Comparison of ENCODE assay signal across 3 cellular contexts in genomic region chr11:119473901-119474681, GRCh38.
TF ChIP-seq lines count a peak whose summit lies in the region.

No MANE protein-coding gene starts in this region.

TF ChIP-seq in SK-N-SH treated with all-trans-retinoic acid at 6 μM for 48 hours, 23 proteins besides CTCF, POLR2A, EP300 and RAD21 (continued from another document and continues in another):
- TF ChIP-seq PATZ1 (CRISPR knock-in tag; IDR thresholded peaks at IDR 0.05; ENCODE audit: borderline replicate concordance) (no peak), SNAI2 (CRISPR knock-in tag; IDR thresholded peaks at IDR 0.05) (no peak), TOX (CRISPR knock-in tag; IDR thresholded peaks at IDR 0.05; ENCODE audit: borderline replicate concordance) (no peak), ESRRG (CRISPR knock-in tag; IDR thresholded peaks at IDR 0.05) (no peak), GLIS3 (CRISPR knock-in tag; IDR thresholded peaks at IDR 0.05) (no peak), PPARA (CRISPR knock-in tag; IDR thresholded peaks at IDR 0.05; ENCODE audit: borderline replicate concordance) (no peak), POU6F1 (CRISPR knock-in tag; IDR thresholded peaks at IDR 0.05; ENCODE audit: borderline replicate concordance, low read depth) (no peak), ZNF8 (CRISPR knock-in tag; IDR thresholded peaks at IDR 0.05) (no peak), ZNF70 (CRISPR knock-in tag; IDR thresholded peaks at IDR 0.05) (no peak), ISL1 (CRISPR knock-in tag; IDR thresholded peaks at IDR 0.05) (no peak), CSDC2 (CRISPR knock-in tag; IDR thresholded peaks at IDR 0.05) (no peak), ZFP3 (CRISPR knock-in tag; IDR thresholded peaks at IDR 0.05) (no peak), CREB5 (CRISPR knock-in tag; IDR thresholded peaks at IDR 0.05; ENCODE audit: low read depth) (no peak), ARNTL (CRISPR knock-in tag; IDR thresholded peaks at IDR 0.05; ENCODE audit: borderline replicate concordance, low read depth) (no peak)

TF ChIP-seq in SK-N-SH, 30 proteins besides CTCF, POLR2A, EP300 and RAD21 (continued from another document):
- TF ChIP-seq YY1 (IDR thresholded peaks at IDR 0.05; ENCODE audit: low read depth) (no peak), FOSL2 (IDR thresholded peaks at IDR 0.05; ENCODE audit: borderline replicate concordance, low read depth) (no peak)

TF ChIP-seq in HepG2, 621 proteins besides CTCF, POLR2A, EP300 and RAD21 (continued from another document):
- no peak for TF ChIP-seq TCF7 (IDR thresholded peaks at IDR 0.05; ENCODE audit: low read depth)
TF ChIP-seq in HepG2: peak in this region for 0.
